In genomic region chr3:188431553-188431952, GRCh38 we compare ENCODE assay signal across 10 cellular contexts.
DNase-seq lines count a peak whose midpoint lies in the region; ATAC-seq and TF ChIP-seq lines count a peak whose summit lies in the region.
"Had no signal": no experiment of that assay in that cellular context is flagged by ENCODE, and none has a peak within 500 bp of the region (broad histone marks: within the 10 kb centered on the region; RNA-seq: fewer than 3 reads in every experiment).

No MANE protein-coding gene starts in this region.

- TF ChIP-seq RAD21 in IMR-90 (IDR thresholded peaks at IDR 0.05; ENCODE audit: low read length): no peak

- H3K36me3 ChIP-seq in IMR-90 (ENCODE audit: control insufficient read depth, insufficient read depth, low read length) (peaks cover 2% of the 10 kb centered on the region), mesenchymal stem cell (ENCODE audit: control insufficient read depth in 1 of 2, insufficient read depth in 2 of 2, low read depth in 1 of 2, low read length in 2 of 2) (peaks cover 0 to 4% of the 10 kb centered on the region in 2 experiments)
- no peaks in the 10 kb centered on the region for H3K36me3 ChIP-seq in CD8-positive, alpha-beta T cell (ENCODE audit: insufficient read depth, low read length)

- H2AK5ac ChIP-seq in IMR-90 (ENCODE audit: low read depth, low read length): no peak overlapping the region
- no peak overlapping the region for H2AK5ac ChIP-seq in mesenchymal stem cell (ENCODE audit: low read length, severe bottlenecking)

- H2BK15ac ChIP-seq in IMR-90 (ENCODE audit: low read depth, low read length) (no peak overlapping the region), mesenchymal stem cell (ENCODE audit: low read depth, poor library complexity, severe bottlenecking) (no peak overlapping the region)

- H3K9me3 ChIP-seq in IMR-90 (ENCODE audit: control insufficient read depth, insufficient read depth, low read length) (no peaks in the 10 kb centered on the region), mesenchymal stem cell (ENCODE audit: control insufficient read depth, low read length) (peaks cover 2% of the 10 kb centered on the region)
- H3K9me3 ChIP-seq in CD8-positive, alpha-beta T cell (ENCODE audit: low read length): no peaks in the 10 kb centered on the region

- H3K18ac ChIP-seq in IMR-90 (ENCODE audit: low read depth, low read length) (no peak overlapping the region), mesenchymal stem cell (ENCODE audit: low read depth in 1 of 2, low read length in 2 of 2) (no peak overlapping the region)

- H2AFZ ChIP-seq in IMR-90 (replicated peaks; ENCODE audit: low read length, poor library complexity) (no peak overlapping the region), mesenchymal stem cell (ENCODE audit: low read depth, low read length) (no peak overlapping the region)

- no peak overlapping the region for H3K27ac Mint-ChIP-seq in activated CD4-positive, alpha-beta memory T cell treated with anti-CD3 and anti-CD28 coated beads for 36 hours
- H3K27ac Mint-ChIP-seq in CD8-positive, alpha-beta T cell: no peak overlapping the region

- H3K4me3 Mint-ChIP-seq in activated CD4-positive, alpha-beta memory T cell treated with anti-CD3 and anti-CD28 coated beads for 36 hours: no peak overlapping the region
- H3K4me3 Mint-ChIP-seq in CD8-positive, alpha-beta T cell: no peak overlapping the region

- H3K23ac ChIP-seq in IMR-90 (ENCODE audit: low read depth, low read length): no peak overlapping the region
- no peak overlapping the region for H3K23ac ChIP-seq in mesenchymal stem cell (ENCODE audit: low read length in 2 of 2)

- H4K8ac ChIP-seq in IMR-90 (ENCODE audit: low read depth in 2 of 2, low read length in 2 of 2) (no peak overlapping the region; a peak in 1 of 4 replicates), mesenchymal stem cell (ENCODE audit: low read length) (no peak overlapping the region)

- peaks cover 37 to 73% of the 10 kb centered on the region in 2 experiments for H3K79me1 ChIP-seq in IMR-90 (ENCODE audit: low read depth in 1 of 2, low read length in 2 of 2)
- peaks cover 16% of the 10 kb centered on the region for H3K79me1 ChIP-seq in mesenchymal stem cell (replicated peaks; ENCODE audit: low read length, poor library complexity, severe bottlenecking)

- no peak overlapping the region for H3K27ac ChIP-seq in IMR-90 (ENCODE audit: insufficient read depth, low read length)
- no peak overlapping the region for H3K27ac ChIP-seq in mesenchymal stem cell (ENCODE audit: low read length, poor library complexity, severe bottlenecking)
- no peak overlapping the region for H3K27ac ChIP-seq in CD8-positive, alpha-beta T cell (ENCODE audit: low read depth, low read length)

- H3K9me1 ChIP-seq in IMR-90 (ENCODE audit: insufficient read depth, low read length): peaks cover 15% of the 10 kb centered on the region

- TF ChIP-seq CTCF in AG09309 (IDR thresholded peaks at IDR 0.05; ENCODE audit: control insufficient read depth, insufficient read depth, low read depth, low read length, missing control alignments) (no peak), IMR-90 (conservative IDR thresholded peaks at IDR 0.05; ENCODE audit: low read depth, low read length) (no peak), choroid plexus epithelial cell (conservative IDR thresholded peaks at IDR 0.05; ENCODE audit: low read depth, low read length) (no peak)
- TF ChIP-seq CTCF in CD8-positive, alpha-beta T cell (IDR thresholded peaks at IDR 0.05): no peak

- peaks cover 4% of the 10 kb centered on the region for H3K9me3 Mint-ChIP-seq in activated CD4-positive, alpha-beta memory T cell treated with anti-CD3 and anti-CD28 coated beads for 36 hours
- H3K9me3 Mint-ChIP-seq in CD8-positive, alpha-beta T cell: peaks cover 4% of the 10 kb centered on the region

- no peaks in the 10 kb centered on the region for H3K27me3 Mint-ChIP-seq in activated CD4-positive, alpha-beta memory T cell treated with anti-CD3 and anti-CD28 coated beads for 36 hours
- H3K27me3 Mint-ChIP-seq in CD8-positive, alpha-beta T cell (ENCODE audit: low read depth): no peaks in the 10 kb centered on the region

- in situ Hi-C loops in IMR-90 (cut with MboI; ENCODE audit: low sequenced_read_pairs): no loop called here

- H2BK12ac ChIP-seq in mesenchymal stem cell (ENCODE audit: low read length in 2 of 2): no peak overlapping the region

- H3K56ac ChIP-seq in IMR-90 (ENCODE audit: extremely low read depth, insufficient read depth, low read length): no peak overlapping the region

- no peak overlapping the region for H2AK9ac ChIP-seq in IMR-90 (replicated peaks; ENCODE audit: low read depth, low read length, poor library complexity)

- H3K36me3 Mint-ChIP-seq in activated CD4-positive, alpha-beta memory T cell treated with anti-CD3 and anti-CD28 coated beads for 36 hours: peaks cover 7% of the 10 kb centered on the region
- H3K36me3 Mint-ChIP-seq in CD8-positive, alpha-beta T cell: no peaks in the 10 kb centered on the region

- peaks cover 22% of the 10 kb centered on the region for H3K4me1 Mint-ChIP-seq in activated CD4-positive, alpha-beta memory T cell treated with anti-CD3 and anti-CD28 coated beads for 36 hours (ENCODE audit: low read depth)
- H3K4me1 Mint-ChIP-seq in CD8-positive, alpha-beta T cell (ENCODE audit: low read depth): peaks cover 21% of the 10 kb centered on the region

- H2BK5ac ChIP-seq in IMR-90 (ENCODE audit: low read depth, low read length, poor library complexity, severe bottlenecking): no peak overlapping the region
- H2BK5ac ChIP-seq in mesenchymal stem cell (ENCODE audit: low read depth, low read length, poor library complexity, severe bottlenecking): no peak overlapping the region

- dilution Hi-C loops in IMR-90 (cut with HindIII; ENCODE audit: low sequenced_read_pairs, unreplicated experiment): no loop called here

- H3K9ac ChIP-seq in IMR-90 (ENCODE audit: low read depth, low read length): no peak overlapping the region
- H3K9ac ChIP-seq in mesenchymal stem cell (ENCODE audit: low read length): no peak overlapping the region

- POLR2A ChIA-PET in IMR-90 (lab: Charles Lee; ENCODE audit: unreplicated experiment): no interaction called here
- POLR2A ChIA-PET in activated CD4-positive, alpha-beta memory T cell treated with anti-CD3 and anti-CD28 coated beads for 36 hours (lab: Charles Lee): no interaction called here
- POLR2A ChIA-PET in CD8-positive, alpha-beta T cell (lab: Charles Lee): interaction anchor here (0.9 kb wide), 1 partner anchor 10 kb away, joined by 3 read pairs; no protein-coding TSS in a partner anchor

- H3K14ac ChIP-seq in IMR-90 (replicated peaks; ENCODE audit: low read depth, low read length) (0 out of 2 replicates have a peak overlapping the region, but pooled peaks have one; percentile 62), mesenchymal stem cell (ENCODE audit: low read length in 2 of 2) (no peak overlapping the region)

- no peak overlapping the region for H2BK20ac ChIP-seq in IMR-90 (ENCODE audit: low read depth, low read length)

- H4K20me1 ChIP-seq in IMR-90 (ENCODE audit: insufficient read depth, low read length): peaks cover 16% of the 10 kb centered on the region

- no peak overlapping the region for H3K4ac ChIP-seq in IMR-90 (ENCODE audit: low read depth, low read length)
- H3K4ac ChIP-seq in mesenchymal stem cell (ENCODE audit: low read depth in 1 of 2, low read length in 2 of 2): no peak overlapping the region

- BruUV-seq in IMR-90 (replicated peaks; lab: Mats Ljungman, UMichigan): no TSS peak

- ATAC-seq in IMR-90 (ENCODE audit: low read depth): no peak
- ATAC-seq in CD8-positive, alpha-beta T cell: no peak
- no peak for ATAC-seq in GM19467 (IDR thresholded peaks at IDR 0.05; ENCODE audit: unreplicated experiment)
- ATAC-seq: K562 had no signal

- H3K4me3 ChIP-seq in AG09309 (ENCODE audit: control insufficient read depth, low read depth, low read length) (no peak overlapping the region), IMR-90 (ENCODE audit: insufficient read depth, low read depth, low read length) (no peak overlapping the region), choroid plexus epithelial cell (ENCODE audit: low read depth, low read length) (no peak overlapping the region), mesenchymal stem cell (ENCODE audit: insufficient read depth in 1 of 2, low read depth in 1 of 2, low read length in 2 of 2) (no peak overlapping the region)
- H3K4me3 ChIP-seq in CD8-positive, alpha-beta T cell (ENCODE audit: low read depth, low read length): no peak overlapping the region
- H3K4me3 ChIP-seq: K562 had no signal

- intact Hi-C loops in IMR-90 (cut with micrococcal nuclease): no loop called here
- intact Hi-C loops in activated CD4-positive, alpha-beta memory T cell treated with anti-CD3 and anti-CD28 coated beads for 36 hours (cut with micrococcal nuclease): no loop called here
- intact Hi-C loops in CD8-positive, alpha-beta T cell (cut with DNase I, micrococcal nuclease): no loop called here

- H3K27me3 ChIP-seq in IMR-90 (ENCODE audit: control insufficient read depth, insufficient read depth, low read length) (no peaks in the 10 kb centered on the region), mesenchymal stem cell (ENCODE audit: control insufficient read depth in 1 of 2, insufficient read depth in 1 of 2, low read length in 2 of 2) (no peaks in the 10 kb centered on the region)
- H3K27me3 ChIP-seq in CD8-positive, alpha-beta T cell (ENCODE audit: insufficient read depth, low read length): no peaks in the 10 kb centered on the region

- TF ChIP-seq POLR2A in IMR-90 (IDR thresholded peaks at IDR 0.05; ENCODE audit: low read depth, low read length): no peak

- WGBS in IMR-90 (ENCODE audit: extremely low coverage in 2 of 2, insufficient read length in 1 of 2), 2 experiments: no CpG with 5 or more reads among the region's 3 CpGs
- no CpG with 5 or more reads among the region's 3 CpGs for WGBS in mesenchymal stem cell

- H4K91ac ChIP-seq in IMR-90 (ENCODE audit: insufficient read depth, low read depth, low read length) (no peak overlapping the region), mesenchymal stem cell (ENCODE audit: low read length) (no peak overlapping the region)

- H3K4me1 ChIP-seq in IMR-90 (ENCODE audit: control insufficient read depth, insufficient read depth, low read length) (peaks cover 10% of the 10 kb centered on the region), mesenchymal stem cell (ENCODE audit: control insufficient read depth, insufficient read depth, low read depth, low read length) (peaks cover 3% of the 10 kb centered on the region)
- peaks cover 11% of the 10 kb centered on the region for H3K4me1 ChIP-seq in CD8-positive, alpha-beta T cell (ENCODE audit: insufficient read depth, low read length)

- H2BK120ac ChIP-seq in IMR-90 (ENCODE audit: low read depth, low read length) (no peak overlapping the region), mesenchymal stem cell (ENCODE audit: low read depth, low read length) (no peak overlapping the region)

- DNase-seq in AG09309 (ENCODE audit: low read depth) (peak; percentile 43), IMR-90 (peak; percentile 51), choroid plexus epithelial cell (ENCODE audit: low read depth) (peak; percentile 78), mesenchymal stem cell (peak; percentile 77), cerebellar nuclear complex (lab: John Stamatoyannopoulos, UW) (no peak)
- DNase-seq in activated CD4-positive, alpha-beta memory T cell treated with anti-CD3 and anti-CD28 coated beads for 36 hours: no peak
- no peak for DNase-seq in CD8-positive, alpha-beta T cell
- DNase-seq: retina had no signal

- H4K5ac ChIP-seq in IMR-90 (ENCODE audit: low read depth, low read length): no peak overlapping the region

- CTCF ChIA-PET in IMR-90 (lab: Yijun Ruan, JAX): no interaction called here
- CTCF ChIA-PET in activated CD4-positive, alpha-beta memory T cell treated with anti-CD3 and anti-CD28 coated beads for 36 hours (lab: Charles Lee): interaction anchor here (0.6 kb wide), 1 partner anchor 148 kb away, joined by 3 read pairs; no protein-coding TSS in a partner anchor
- CTCF ChIA-PET in CD8-positive, alpha-beta T cell (lab: Charles Lee): interaction anchor here (0.6 to 1.2 kb wide), 2 partner anchors 11 to 200 kb away, joined by 3 read pairs; no protein-coding TSS in a partner anchor

- no peak overlapping the region for H3K4me2 ChIP-seq in IMR-90 (ENCODE audit: low read depth, low read length)
- no peak overlapping the region for H3K4me2 ChIP-seq in mesenchymal stem cell (ENCODE audit: low read length, poor library complexity, severe bottlenecking)

Comparison
In these comparisons a context has a peak if more than half of its experiments do, and no peak if none do; other contexts are left out.
1. DNase-seq: peak in AG09309 (single experiment), IMR-90 (single experiment), choroid plexus epithelial cell (single experiment) and mesenchymal stem cell (single experiment); none in cerebellar nuclear complex (0 of 2), activated CD4-positive, alpha-beta memory T cell treated with anti-CD3 and anti-CD28 coated beads for 36 hours (single experiment) and CD8-positive, alpha-beta T cell (0 of 7).